25 cellular contexts compared by ENCODE assay signal in genomic region chr11:99593197-99593596, GRCh38.
"Had no signal": no experiment of that assay in that cellular context is flagged by ENCODE, and none has a peak within 500 bp of the region (broad histone marks: within the 10 kb centered on the region; RNA-seq: fewer than 3 reads in every experiment).

No MANE protein-coding gene starts in this region.

- H3K27me3 ChIP-seq: colonic mucosa, dorsolateral prefrontal cortex, esophagus muscularis mucosa, esophagus squamous epithelium, foreskin keratinocyte, gastrocnemius medialis, gastroesophageal sphincter, heart left ventricle, heart right ventricle had no signal

- H3K27me3 Mint-ChIP-seq: dendritic cell treated with granulocyte-macrophage colony-stimulating factor and Interleukin-4, amounts not matched to agents 40 ng/mL and 50 ng/mL, for 4 days; effector memory CD8-positive, alpha-beta T cell had no signal

- H3K27ac Mint-ChIP-seq: dendritic cell treated with granulocyte-macrophage colony-stimulating factor and Interleukin-4, amounts not matched to agents 40 ng/mL and 50 ng/mL, for 4 days; effector memory CD8-positive, alpha-beta T cell; endodermal cell had no signal

- H3K36me3 ChIP-seq: colonic mucosa, esophagus muscularis mucosa, esophagus squamous epithelium, gastrocnemius medialis, gastroesophageal sphincter, heart left ventricle, heart right ventricle had no signal

- H3K4me1 ChIP-seq: colonic mucosa, esophagus muscularis mucosa, esophagus squamous epithelium, foreskin keratinocyte, gastrocnemius medialis, gastroesophageal sphincter, heart left ventricle, heart right ventricle had no signal

- H3K9me3 ChIP-seq: colonic mucosa, esophagus muscularis mucosa, esophagus squamous epithelium, gastrocnemius medialis, gastroesophageal sphincter, heart left ventricle, heart right ventricle had no signal

- H3K27ac ChIP-seq: colonic mucosa, coronary artery, dorsolateral prefrontal cortex, epithelial cell of prostate, esophagus muscularis mucosa, esophagus squamous epithelium, foreskin keratinocyte, gastrocnemius medialis, gastroesophageal sphincter, heart left ventricle, heart right ventricle had no signal

- H3K4me3 Mint-ChIP-seq: dendritic cell treated with granulocyte-macrophage colony-stimulating factor and Interleukin-4, amounts not matched to agents 40 ng/mL and 50 ng/mL, for 4 days; effector memory CD8-positive, alpha-beta T cell; endodermal cell had no signal

- H3K9me3 Mint-ChIP-seq: endodermal cell had no signal

- H3K4me3 ChIP-seq: colonic mucosa, coronary artery, dorsolateral prefrontal cortex, esophagus muscularis mucosa, esophagus squamous epithelium, gastrocnemius medialis, gastroesophageal sphincter, heart left ventricle, heart right ventricle had no signal

- ATAC-seq: effector memory CD8-positive, alpha-beta T cell; esophagus mucosa; foreskin keratinocyte; gastrocnemius medialis; gastroesophageal sphincter; heart left ventricle; heart right ventricle had no signal

- DNase-seq: colonic mucosa; cortex of kidney; dermis blood vessel endothelial cell; dorsolateral prefrontal cortex; effector CD4-positive, alpha-beta T cell; effector CD8-positive, alpha-beta T cell; effector memory CD4-positive, alpha-beta T cell; effector memory CD8-positive, alpha-beta T cell; endodermal cell; erythroblast; esophagus squamous epithelium; foreskin fibroblast; foreskin keratinocyte; foreskin melanocyte; gastrocnemius medialis; glutamatergic neuron; head of caudate nucleus; heart left ventricle; heart right ventricle had no signal
